8 cellular contexts compared by ENCODE assay signal in genomic region chr19:7871280-7871529, GRCh38. TPM values are rescaled to one million over a fixed set of nuclear protein-coding genes. Genes with fewer than 3 reads are reported as not detected.
DNase-seq lines count a peak whose midpoint lies in the region; ATAC-seq and TF ChIP-seq lines count a peak whose summit lies in the region.

No MANE protein-coding gene starts in this region.

- CTCF ChIA-PET in HEK293T (lab: Yijun Ruan, JAX): no interaction called here

- no peak overlapping the region for H3K27ac Mint-ChIP-seq in activated CD4-positive, alpha-beta T cell treated with anti-CD3 and anti-CD28 coated beads, Interleukin-2, amount 10 ng/mL, durations not matched to agents 24 days and 14 days
- no peak overlapping the region for H3K27ac Mint-ChIP-seq in stimulated activated effector memory CD8-positive, alpha-beta T cell treated with anti-CD3 and anti-CD28 coated beads, Interleukin-12 subunit alpha, Interleukin-12 subunit beta, amount 100 ng/mL, for 72 hours

- H3K4me3 Mint-ChIP-seq in activated CD4-positive, alpha-beta T cell treated with anti-CD3 and anti-CD28 coated beads, Interleukin-2, amount 10 ng/mL, durations not matched to agents 24 days and 14 days: peak overlapping the region; percentile 53
- peak overlapping the region; percentile 80 for H3K4me3 Mint-ChIP-seq in stimulated activated effector memory CD8-positive, alpha-beta T cell treated with anti-CD3 and anti-CD28 coated beads, Interleukin-12 subunit alpha, Interleukin-12 subunit beta, amount 100 ng/mL, for 72 hours

- POLR2A ChIA-PET in HEK293T (lab: Yijun Ruan, JAX): no interaction called here

- peaks cover 46% of the 10 kb centered on the region for H3K27me3 Mint-ChIP-seq in activated CD4-positive, alpha-beta T cell treated with anti-CD3 and anti-CD28 coated beads, Interleukin-2, amount 10 ng/mL, durations not matched to agents 24 days and 14 days

- H3K9ac ChIP-seq in SK-N-MC (ENCODE audit: insufficient read length): no peak overlapping the region

- H3K4me3 ChIP-seq in SK-N-MC: peak overlapping the region; percentile 60

- H3K36me3 Mint-ChIP-seq in activated CD4-positive, alpha-beta T cell treated with anti-CD3 and anti-CD28 coated beads, Interleukin-2, amount 10 ng/mL, durations not matched to agents 24 days and 14 days (ENCODE audit: low read depth): no peaks in the 10 kb centered on the region
- H3K36me3 Mint-ChIP-seq in stimulated activated effector memory CD8-positive, alpha-beta T cell treated with anti-CD3 and anti-CD28 coated beads, Interleukin-12 subunit alpha, Interleukin-12 subunit beta, amount 100 ng/mL, for 72 hours: no peaks in the 10 kb centered on the region

- intact Hi-C loops in activated CD4-positive, alpha-beta T cell treated with anti-CD3 and anti-CD28 coated beads, Interleukin-2, amount 10 ng/mL, durations not matched to agents 24 days and 14 days (cut with micrococcal nuclease): no loop called here

- no peak for DNase-seq in activated CD4-positive, alpha-beta T cell treated with anti-CD3 and anti-CD28 coated beads, Interleukin-2, amount 10 ng/mL, durations not matched to agents 24 days and 14 days
- no peak for DNase-seq in activated CD4-positive, alpha-beta T cell treated with anti-CD3 and anti-CD28 coated beads for 48 hours
- DNase-seq in SK-N-MC (ENCODE audit: low read depth, low spot score) (no peak), NCI-H1694 treated with DMSO at 0.1 percent for 48 hours (lab: John Stamatoyannopoulos, UW) (no peak), GM19240 (ENCODE audit: insufficient read length, low spot score) (no peak), HEK293T (ENCODE audit: extremely low spot score) (no peak)
- no peak for DNase-seq in stimulated activated effector memory CD8-positive, alpha-beta T cell treated with anti-CD3 and anti-CD28 coated beads, Interleukin-12 subunit alpha, Interleukin-12 subunit beta, amount 100 ng/mL, for 72 hours (ENCODE audit: low spot score in 2 of 2)

- peak; percentile 9 for ATAC-seq in esophagus mucosa
- ATAC-seq in stimulated activated effector memory CD8-positive, alpha-beta T cell treated with anti-CD3 and anti-CD28 coated beads, Interleukin-12 subunit alpha, Interleukin-12 subunit beta, amount 100 ng/mL, for 72 hours: no peak

- H3K36me3 ChIP-seq in SK-N-MC (ENCODE audit: insufficient read depth, low read length): no peaks in the 10 kb centered on the region

- no peaks in the 10 kb centered on the region for H3K9me3 ChIP-seq in SK-N-MC (ENCODE audit: low read depth, low read length)

- H3K4me1 Mint-ChIP-seq in activated CD4-positive, alpha-beta T cell treated with anti-CD3 and anti-CD28 coated beads, Interleukin-2, amount 10 ng/mL, durations not matched to agents 24 days and 14 days: peaks cover 26% of the 10 kb centered on the region
- peaks cover 24% of the 10 kb centered on the region for H3K4me1 Mint-ChIP-seq in stimulated activated effector memory CD8-positive, alpha-beta T cell treated with anti-CD3 and anti-CD28 coated beads, Interleukin-12 subunit alpha, Interleukin-12 subunit beta, amount 100 ng/mL, for 72 hours

- peak overlapping the region; percentile 76; the same call in 1 of the 2 replicates for H3K27ac ChIP-seq in SK-N-MC

- peaks cover 9% of the 10 kb centered on the region for H3K9me3 Mint-ChIP-seq in activated CD4-positive, alpha-beta T cell treated with anti-CD3 and anti-CD28 coated beads, Interleukin-2, amount 10 ng/mL, durations not matched to agents 24 days and 14 days
- H3K9me3 Mint-ChIP-seq in stimulated activated effector memory CD8-positive, alpha-beta T cell treated with anti-CD3 and anti-CD28 coated beads, Interleukin-12 subunit alpha, Interleukin-12 subunit beta, amount 100 ng/mL, for 72 hours: peaks cover 2% of the 10 kb centered on the region

TF ChIP-seq in HEK293T, 16 proteins besides CTCF, POLR2A, EP300 and RAD21:
- no peak for TF ChIP-seq HDGF (IDR thresholded peaks at IDR 0.05; ENCODE audit: borderline replicate concordance)
- TF ChIP-seq LEF1 (IDR thresholded peaks at IDR 0.05; ENCODE audit: borderline replicate concordance): no peak
- no peak for TF ChIP-seq FOXA1 (IDR thresholded peaks at IDR 0.05)
- TF ChIP-seq TARDBP (IDR thresholded peaks at IDR 0.05): no peak
- no peak for TF ChIP-seq SP1 (IDR thresholded peaks at IDR 0.05)
- TF ChIP-seq ZNF384 (IDR thresholded peaks at IDR 0.05): no peak
- no peak for TF ChIP-seq FOXM1 (IDR thresholded peaks at IDR 0.05; ENCODE audit: borderline replicate concordance)
- TF ChIP-seq BHLHE40 (IDR thresholded peaks at IDR 0.05; ENCODE audit: borderline replicate concordance): no peak
- TF ChIP-seq L3MBTL2 (conservative IDR thresholded peaks at IDR 0.05): no peak
- TF ChIP-seq FOXK2 (IDR thresholded peaks at IDR 0.05): no peak
- no peak for TF ChIP-seq CTBP1 (IDR thresholded peaks at IDR 0.05; ENCODE audit: borderline replicate concordance)
- TF ChIP-seq NFRKB (IDR thresholded peaks at IDR 0.05): no peak
- TF ChIP-seq SUZ12 (IDR thresholded peaks at IDR 0.05): no peak
- no peak for TF ChIP-seq ELF4 (IDR thresholded peaks at IDR 0.05)
- no peak for TF ChIP-seq ARNT (IDR thresholded peaks at IDR 0.05)

RNA-seq across cellular contexts. Expression of gene PRR36, which starts 3.0 kb away (rescaled TPM):
- total RNA-seq in activated CD4-positive, alpha-beta T cell treated with anti-CD3 and anti-CD28 coated beads, Interleukin-2, amount 10 ng/mL, durations not matched to agents 24 days and 14 days: 0.21 TPM in 2 replicates
- total RNA-seq in esophagus mucosa: 0.04 TPM

RNA-seq across cellular contexts. Expression of gene LRRC8E, which starts 17.1 kb away (rescaled TPM):
- total RNA-seq in activated CD4-positive, alpha-beta T cell treated with anti-CD3 and anti-CD28 coated beads, Interleukin-2, amount 10 ng/mL, durations not matched to agents 24 days and 14 days: not detected in 2 replicates
- 11.6 TPM for total RNA-seq in esophagus mucosa

RNA-seq across cellular contexts. Expression of gene MAP2K7, which starts 32.5 kb away (rescaled TPM):
- 46.7 and 47.6 TPM in 2 replicates for total RNA-seq in activated CD4-positive, alpha-beta T cell treated with anti-CD3 and anti-CD28 coated beads, Interleukin-2, amount 10 ng/mL, durations not matched to agents 24 days and 14 days
- 15.4 TPM for total RNA-seq in esophagus mucosa

RNA-seq across cellular contexts. Expression of gene EVI5L, which starts 41.2 kb away (rescaled TPM):
- 4.3 and 5.2 TPM in 2 replicates for total RNA-seq in activated CD4-positive, alpha-beta T cell treated with anti-CD3 and anti-CD28 coated beads, Interleukin-2, amount 10 ng/mL, durations not matched to agents 24 days and 14 days
- 9.6 TPM for total RNA-seq in esophagus mucosa

RNA-seq across cellular contexts. Expression of gene TGFBR3L, which starts 43.4 kb away (rescaled TPM):
- total RNA-seq in activated CD4-positive, alpha-beta T cell treated with anti-CD3 and anti-CD28 coated beads, Interleukin-2, amount 10 ng/mL, durations not matched to agents 24 days and 14 days: 5.3 and 8.5 TPM in 2 replicates
- 0.72 TPM for total RNA-seq in esophagus mucosa

Comparison
In these comparisons a context has a peak if more than half of its experiments do, and no peak if none do; other contexts are left out.
1. RNA of gene LRRC8E, which starts 17.1 kb away (total RNA-seq): 11.6 TPM in esophagus mucosa (single experiment); not detected in activated CD4-positive, alpha-beta T cell treated with anti-CD3 and anti-CD28 coated beads, Interleukin-2, amount 10 ng/mL, durations not matched to agents 24 days and 14 days; every median in the first group is over 10 times any median in the second.